Comparison of ENCODE assay signal across 1 cellular context in the genomic region with DNA sequence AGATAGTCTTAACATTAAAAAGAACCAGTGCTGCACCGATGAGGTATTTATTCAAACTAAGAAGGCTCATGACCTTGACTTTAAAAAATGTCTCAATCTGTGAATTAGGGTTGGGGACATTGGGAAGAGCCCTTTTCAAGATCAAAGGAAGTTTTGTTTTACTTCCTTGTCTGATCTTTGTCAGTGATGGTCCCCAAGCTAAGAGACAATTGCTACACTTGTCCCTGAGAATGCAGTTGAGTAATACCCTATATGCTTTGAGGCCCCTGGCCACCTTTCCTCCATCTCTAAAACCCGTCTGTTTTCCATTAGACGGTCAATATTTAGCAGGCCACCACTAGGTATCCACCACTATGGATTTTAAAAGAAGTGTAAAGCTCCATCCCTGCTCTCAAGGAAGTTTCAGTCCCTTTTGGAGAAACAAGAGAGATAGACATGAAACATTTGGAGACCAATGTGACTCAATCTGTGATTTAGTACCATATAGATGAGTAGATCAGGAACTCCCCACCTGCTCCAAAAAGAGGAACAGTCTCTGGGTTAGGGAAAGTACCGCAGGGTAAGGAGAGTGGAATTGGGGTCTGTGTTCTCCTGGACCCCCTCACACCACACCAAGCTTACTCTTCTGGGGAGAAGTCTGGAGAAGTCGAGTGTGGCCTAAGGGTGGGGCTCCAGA.
TF ChIP-seq lines count a peak whose summit lies in the region.

No MANE protein-coding gene starts in this region.

TF ChIP-seq in HepG2, 621 proteins besides CTCF, POLR2A, EP300 and RAD21 (continued from another document and continues in another):
- TF ChIP-seq ZNF598 (CRISPR knock-in tag; IDR thresholded peaks at IDR 0.05; ENCODE audit: borderline replicate concordance) (no peak), ZNF501 (CRISPR knock-in tag; IDR thresholded peaks at IDR 0.05) (no peak), ATAD3A (CRISPR knock-in tag; IDR thresholded peaks at IDR 0.05) (no peak), PAF1 (CRISPR knock-in tag; IDR thresholded peaks at IDR 0.05) (no peak), FOXC1 (CRISPR knock-in tag; IDR thresholded peaks at IDR 0.05; ENCODE audit: borderline replicate concordance) (no peak), KLF11 (CRISPR knock-in tag; IDR thresholded peaks at IDR 0.05) (no peak), THYN1 (CRISPR knock-in tag; IDR thresholded peaks at IDR 0.05; ENCODE audit: borderline replicate concordance, low read depth) (no peak), HOXA7 (CRISPR knock-in tag; IDR thresholded peaks at IDR 0.05) (no peak), NFIC (IDR thresholded peaks at IDR 0.05; ENCODE audit: low read length) (peak; percentile 87), RAD51 (IDR thresholded peaks at IDR 0.05; ENCODE audit: borderline replicate concordance) (no peak), HIVEP1 (CRISPR knock-in tag; IDR thresholded peaks at IDR 0.05) (no peak), MIER2 (CRISPR knock-in tag; IDR thresholded peaks at IDR 0.05) (0 out of 2 replicates have a peak, but pooled peaks have one; percentile 52), ZNF24 (IDR thresholded peaks at IDR 0.05) (no peak), ONECUT2 (CRISPR knock-in tag; IDR thresholded peaks at IDR 0.05) (peak; percentile 73; the same call in 1 of the 2 replicates), EZH2 (conservative IDR thresholded peaks at IDR 0.05; ENCODE audit: low read depth, low read length) (no peak), ZNF724P (CRISPR knock-in tag; IDR thresholded peaks at IDR 0.05; ENCODE audit: borderline replicate concordance) (no peak), ZNF331 (CRISPR knock-in tag; IDR thresholded peaks at IDR 0.05) (peak; percentile 83), ATF1 (CRISPR knock-in tag; IDR thresholded peaks at IDR 0.05) (no peak; the same call in 1 of the 2 replicates), SPEN (CRISPR knock-in tag; IDR thresholded peaks at IDR 0.05; ENCODE audit: low read depth) (no peak), FOXO1 (CRISPR knock-in tag; IDR thresholded peaks at IDR 0.05) (peak; percentile 87), ZNF615 (CRISPR knock-in tag; IDR thresholded peaks at IDR 0.05; ENCODE audit: borderline replicate concordance) (no peak), IRF2 (CRISPR knock-in tag; IDR thresholded peaks at IDR 0.05) (no peak), MAFK (conservative IDR thresholded peaks at IDR 0.05 in 1 of 2, IDR thresholded peaks at IDR 0.05 in 1 of 2; ENCODE audit: low read length in 2 of 2) (no peak), HNRNPL (IDR thresholded peaks at IDR 0.05; ENCODE audit: low read depth, low read length) (no peak), ZFY (CRISPR knock-in tag; IDR thresholded peaks at IDR 0.05) (peak; percentile 9; the same call in 1 of the 2 replicates)
- TF ChIP-seq, protein P1, sequence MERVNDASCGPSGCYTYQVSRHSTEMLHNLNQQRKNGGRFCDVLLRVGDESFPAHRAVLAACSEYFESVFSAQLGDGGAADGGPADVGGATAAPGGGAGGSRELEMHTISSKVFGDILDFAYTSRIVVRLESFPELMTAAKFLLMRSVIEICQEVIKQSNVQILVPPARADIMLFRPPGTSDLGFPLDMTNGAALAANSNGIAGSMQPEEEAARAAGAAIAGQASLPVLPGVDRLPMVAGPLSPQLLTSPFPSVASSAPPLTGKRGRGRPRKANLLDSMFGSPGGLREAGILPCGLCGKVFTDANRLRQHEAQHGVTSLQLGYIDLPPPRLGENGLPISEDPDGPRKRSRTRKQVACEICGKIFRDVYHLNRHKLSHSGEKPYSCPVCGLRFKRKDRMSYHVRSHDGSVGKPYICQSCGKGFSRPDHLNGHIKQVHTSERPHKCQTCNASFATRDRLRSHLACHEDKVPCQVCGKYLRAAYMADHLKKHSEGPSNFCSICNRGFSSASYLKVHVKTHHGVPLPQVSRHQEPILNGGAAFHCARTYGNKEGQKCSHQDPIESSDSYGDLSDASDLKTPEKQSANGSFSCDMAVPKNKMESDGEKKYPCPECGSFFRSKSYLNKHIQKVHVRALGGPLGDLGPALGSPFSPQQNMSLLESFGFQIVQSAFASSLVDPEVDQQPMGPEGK (CRISPR knock-in tag; IDR thresholded peaks at IDR 0.05): peak; percentile 97
- TF ChIP-seq, protein P2, sequence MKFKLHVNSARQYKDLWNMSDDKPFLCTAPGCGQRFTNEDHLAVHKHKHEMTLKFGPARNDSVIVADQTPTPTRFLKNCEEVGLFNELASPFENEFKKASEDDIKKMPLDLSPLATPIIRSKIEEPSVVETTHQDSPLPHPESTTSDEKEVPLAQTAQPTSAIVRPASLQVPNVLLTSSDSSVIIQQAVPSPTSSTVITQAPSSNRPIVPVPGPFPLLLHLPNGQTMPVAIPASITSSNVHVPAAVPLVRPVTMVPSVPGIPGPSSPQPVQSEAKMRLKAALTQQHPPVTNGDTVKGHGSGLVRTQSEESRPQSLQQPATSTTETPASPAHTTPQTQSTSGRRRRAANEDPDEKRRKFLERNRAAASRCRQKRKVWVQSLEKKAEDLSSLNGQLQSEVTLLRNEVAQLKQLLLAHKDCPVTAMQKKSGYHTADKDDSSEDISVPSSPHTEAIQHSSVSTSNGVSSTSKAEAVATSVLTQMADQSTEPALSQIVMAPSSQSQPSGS (CRISPR knock-in tag; IDR thresholded peaks at IDR 0.05): peak; percentile 69; the same call in 1 of the 2 replicates
- TF ChIP-seq, protein P3, sequence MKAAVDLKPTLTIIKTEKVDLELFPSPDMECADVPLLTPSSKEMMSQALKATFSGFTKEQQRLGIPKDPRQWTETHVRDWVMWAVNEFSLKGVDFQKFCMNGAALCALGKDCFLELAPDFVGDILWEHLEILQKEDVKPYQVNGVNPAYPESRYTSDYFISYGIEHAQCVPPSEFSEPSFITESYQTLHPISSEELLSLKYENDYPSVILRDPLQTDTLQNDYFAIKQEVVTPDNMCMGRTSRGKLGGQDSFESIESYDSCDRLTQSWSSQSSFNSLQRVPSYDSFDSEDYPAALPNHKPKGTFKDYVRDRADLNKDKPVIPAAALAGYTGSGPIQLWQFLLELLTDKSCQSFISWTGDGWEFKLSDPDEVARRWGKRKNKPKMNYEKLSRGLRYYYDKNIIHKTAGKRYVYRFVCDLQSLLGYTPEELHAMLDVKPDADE (CRISPR knock-in tag; IDR thresholded peaks at IDR 0.05): no peak
- TF ChIP-seq, protein P4, sequence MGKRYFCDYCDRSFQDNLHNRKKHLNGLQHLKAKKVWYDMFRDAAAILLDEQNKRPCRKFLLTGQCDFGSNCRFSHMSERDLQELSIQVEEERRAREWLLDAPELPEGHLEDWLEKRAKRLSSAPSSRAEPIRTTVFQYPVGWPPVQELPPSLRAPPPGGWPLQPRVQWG (CRISPR knock-in tag; IDR thresholded peaks at IDR 0.05; ENCODE audit: borderline replicate concordance, low read depth): no peak
- TF ChIP-seq, protein P5, sequence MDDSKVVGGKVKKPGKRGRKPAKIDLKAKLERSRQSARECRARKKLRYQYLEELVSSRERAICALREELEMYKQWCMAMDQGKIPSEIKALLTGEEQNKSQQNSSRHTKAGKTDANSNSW (CRISPR knock-in tag; IDR thresholded peaks at IDR 0.05; ENCODE audit: borderline replicate concordance): no peak
- TF ChIP-seq, protein P6, sequence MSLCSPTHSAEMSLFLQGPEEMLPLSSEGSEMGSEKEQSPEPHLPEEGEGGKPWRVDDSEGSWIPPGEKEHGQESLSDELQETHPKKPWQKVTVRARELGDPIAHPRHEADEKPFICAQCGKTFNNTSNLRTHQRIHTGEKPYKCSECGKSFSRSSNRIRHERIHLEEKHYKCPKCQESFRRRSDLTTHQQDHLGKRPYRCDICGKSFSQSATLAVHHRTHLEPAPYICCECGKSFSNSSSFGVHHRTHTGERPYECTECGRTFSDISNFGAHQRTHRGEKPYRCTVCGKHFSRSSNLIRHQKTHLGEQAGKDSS (CRISPR knock-in tag; IDR thresholded peaks at IDR 0.05; ENCODE audit: borderline replicate concordance, low read depth): no peak
- TF ChIP-seq, protein P7, sequence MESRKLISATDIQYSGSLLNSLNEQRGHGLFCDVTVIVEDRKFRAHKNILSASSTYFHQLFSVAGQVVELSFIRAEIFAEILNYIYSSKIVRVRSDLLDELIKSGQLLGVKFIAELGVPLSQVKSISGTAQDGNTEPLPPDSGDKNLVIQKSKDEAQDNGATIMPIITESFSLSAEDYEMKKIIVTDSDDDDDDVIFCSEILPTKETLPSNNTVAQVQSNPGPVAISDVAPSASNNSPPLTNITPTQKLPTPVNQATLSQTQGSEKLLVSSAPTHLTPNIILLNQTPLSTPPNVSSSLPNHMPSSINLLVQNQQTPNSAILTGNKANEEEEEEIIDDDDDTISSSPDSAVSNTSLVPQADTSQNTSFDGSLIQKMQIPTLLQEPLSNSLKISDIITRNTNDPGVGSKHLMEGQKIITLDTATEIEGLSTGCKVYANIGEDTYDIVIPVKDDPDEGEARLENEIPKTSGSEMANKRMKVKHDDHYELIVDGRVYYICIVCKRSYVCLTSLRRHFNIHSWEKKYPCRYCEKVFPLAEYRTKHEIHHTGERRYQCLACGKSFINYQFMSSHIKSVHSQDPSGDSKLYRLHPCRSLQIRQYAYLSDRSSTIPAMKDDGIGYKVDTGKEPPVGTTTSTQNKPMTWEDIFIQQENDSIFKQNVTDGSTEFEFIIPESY (CRISPR knock-in tag; IDR thresholded peaks at IDR 0.05): peak; percentile 43; the same call in 1 of the 2 replicates
- TF ChIP-seq, protein P8, sequence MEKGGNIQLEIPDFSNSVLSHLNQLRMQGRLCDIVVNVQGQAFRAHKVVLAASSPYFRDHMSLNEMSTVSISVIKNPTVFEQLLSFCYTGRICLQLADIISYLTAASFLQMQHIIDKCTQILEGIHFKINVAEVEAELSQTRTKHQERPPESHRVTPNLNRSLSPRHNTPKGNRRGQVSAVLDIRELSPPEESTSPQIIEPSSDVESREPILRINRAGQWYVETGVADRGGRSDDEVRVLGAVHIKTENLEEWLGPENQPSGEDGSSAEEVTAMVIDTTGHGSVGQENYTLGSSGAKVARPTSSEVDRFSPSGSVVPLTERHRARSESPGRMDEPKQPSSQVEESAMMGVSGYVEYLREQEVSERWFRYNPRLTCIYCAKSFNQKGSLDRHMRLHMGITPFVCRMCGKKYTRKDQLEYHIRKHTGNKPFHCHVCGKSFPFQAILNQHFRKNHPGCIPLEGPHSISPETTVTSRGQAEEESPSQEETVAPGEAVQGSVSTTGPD (CRISPR knock-in tag; IDR thresholded peaks at IDR 0.05): no peak
- TF ChIP-seq, protein P9, sequence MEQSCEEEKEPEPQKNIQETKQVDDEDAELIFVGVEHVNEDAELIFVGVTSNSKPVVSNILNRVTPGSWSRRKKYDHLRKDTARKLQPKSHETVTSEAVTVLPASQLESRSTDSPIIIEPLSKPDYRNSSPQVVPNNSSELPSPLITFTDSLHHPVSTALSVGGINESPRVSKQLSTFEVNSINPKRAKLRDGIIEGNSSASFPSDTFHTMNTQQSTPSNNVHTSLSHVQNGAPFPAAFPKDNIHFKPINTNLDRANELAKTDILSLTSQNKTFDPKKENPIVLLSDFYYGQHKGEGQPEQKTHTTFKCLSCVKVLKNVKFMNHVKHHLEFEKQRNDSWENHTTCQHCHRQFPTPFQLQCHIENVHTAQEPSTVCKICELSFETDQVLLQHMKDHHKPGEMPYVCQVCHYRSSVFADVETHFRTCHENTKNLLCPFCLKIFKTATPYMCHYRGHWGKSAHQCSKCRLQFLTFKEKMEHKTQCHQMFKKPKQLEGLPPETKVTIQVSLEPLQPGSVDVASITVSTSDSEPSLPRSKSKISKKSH (CRISPR knock-in tag; IDR thresholded peaks at IDR 0.05; ENCODE audit: borderline replicate concordance): no peak
- TF ChIP-seq, protein P10, sequence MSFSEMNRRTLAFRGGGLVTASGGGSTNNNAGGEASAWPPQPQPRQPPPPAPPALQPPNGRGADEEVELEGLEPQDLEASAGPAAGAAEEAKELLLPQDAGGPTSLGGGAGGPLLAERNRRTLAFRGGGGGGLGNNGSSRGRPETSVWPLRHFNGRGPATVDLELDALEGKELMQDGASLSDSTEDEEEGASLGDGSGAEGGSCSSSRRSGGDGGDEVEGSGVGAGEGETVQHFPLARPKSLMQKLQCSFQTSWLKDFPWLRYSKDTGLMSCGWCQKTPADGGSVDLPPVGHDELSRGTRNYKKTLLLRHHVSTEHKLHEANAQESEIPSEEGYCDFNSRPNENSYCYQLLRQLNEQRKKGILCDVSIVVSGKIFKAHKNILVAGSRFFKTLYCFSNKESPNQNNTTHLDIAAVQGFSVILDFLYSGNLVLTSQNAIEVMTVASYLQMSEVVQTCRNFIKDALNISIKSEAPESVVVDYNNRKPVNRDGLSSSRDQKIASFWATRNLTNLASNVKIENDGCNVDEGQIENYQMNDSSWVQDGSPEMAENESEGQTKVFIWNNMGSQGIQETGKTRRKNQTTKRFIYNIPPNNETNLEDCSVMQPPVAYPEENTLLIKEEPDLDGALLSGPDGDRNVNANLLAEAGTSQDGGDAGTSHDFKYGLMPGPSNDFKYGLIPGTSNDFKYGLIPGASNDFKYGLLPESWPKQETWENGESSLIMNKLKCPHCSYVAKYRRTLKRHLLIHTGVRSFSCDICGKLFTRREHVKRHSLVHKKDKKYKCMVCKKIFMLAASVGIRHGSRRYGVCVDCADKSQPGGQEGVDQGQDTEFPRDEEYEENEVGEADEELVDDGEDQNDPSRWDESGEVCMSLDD (CRISPR knock-in tag; IDR thresholded peaks at IDR 0.05; ENCODE audit: borderline replicate concordance): peak; percentile 73; the same call in 1 of the 2 replicates
- TF ChIP-seq, protein P11, sequence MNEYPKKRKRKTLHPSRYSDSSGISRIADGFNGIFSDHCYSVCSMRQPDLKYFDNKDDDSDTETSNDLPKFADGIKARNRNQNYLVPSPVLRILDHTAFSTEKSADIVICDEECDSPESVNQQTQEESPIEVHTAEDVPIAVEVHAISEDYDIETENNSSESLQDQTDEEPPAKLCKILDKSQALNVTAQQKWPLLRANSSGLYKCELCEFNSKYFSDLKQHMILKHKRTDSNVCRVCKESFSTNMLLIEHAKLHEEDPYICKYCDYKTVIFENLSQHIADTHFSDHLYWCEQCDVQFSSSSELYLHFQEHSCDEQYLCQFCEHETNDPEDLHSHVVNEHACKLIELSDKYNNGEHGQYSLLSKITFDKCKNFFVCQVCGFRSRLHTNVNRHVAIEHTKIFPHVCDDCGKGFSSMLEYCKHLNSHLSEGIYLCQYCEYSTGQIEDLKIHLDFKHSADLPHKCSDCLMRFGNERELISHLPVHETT (CRISPR knock-in tag; conservative IDR thresholded peaks at IDR 0.05): no peak
- TF ChIP-seq, protein P12, sequence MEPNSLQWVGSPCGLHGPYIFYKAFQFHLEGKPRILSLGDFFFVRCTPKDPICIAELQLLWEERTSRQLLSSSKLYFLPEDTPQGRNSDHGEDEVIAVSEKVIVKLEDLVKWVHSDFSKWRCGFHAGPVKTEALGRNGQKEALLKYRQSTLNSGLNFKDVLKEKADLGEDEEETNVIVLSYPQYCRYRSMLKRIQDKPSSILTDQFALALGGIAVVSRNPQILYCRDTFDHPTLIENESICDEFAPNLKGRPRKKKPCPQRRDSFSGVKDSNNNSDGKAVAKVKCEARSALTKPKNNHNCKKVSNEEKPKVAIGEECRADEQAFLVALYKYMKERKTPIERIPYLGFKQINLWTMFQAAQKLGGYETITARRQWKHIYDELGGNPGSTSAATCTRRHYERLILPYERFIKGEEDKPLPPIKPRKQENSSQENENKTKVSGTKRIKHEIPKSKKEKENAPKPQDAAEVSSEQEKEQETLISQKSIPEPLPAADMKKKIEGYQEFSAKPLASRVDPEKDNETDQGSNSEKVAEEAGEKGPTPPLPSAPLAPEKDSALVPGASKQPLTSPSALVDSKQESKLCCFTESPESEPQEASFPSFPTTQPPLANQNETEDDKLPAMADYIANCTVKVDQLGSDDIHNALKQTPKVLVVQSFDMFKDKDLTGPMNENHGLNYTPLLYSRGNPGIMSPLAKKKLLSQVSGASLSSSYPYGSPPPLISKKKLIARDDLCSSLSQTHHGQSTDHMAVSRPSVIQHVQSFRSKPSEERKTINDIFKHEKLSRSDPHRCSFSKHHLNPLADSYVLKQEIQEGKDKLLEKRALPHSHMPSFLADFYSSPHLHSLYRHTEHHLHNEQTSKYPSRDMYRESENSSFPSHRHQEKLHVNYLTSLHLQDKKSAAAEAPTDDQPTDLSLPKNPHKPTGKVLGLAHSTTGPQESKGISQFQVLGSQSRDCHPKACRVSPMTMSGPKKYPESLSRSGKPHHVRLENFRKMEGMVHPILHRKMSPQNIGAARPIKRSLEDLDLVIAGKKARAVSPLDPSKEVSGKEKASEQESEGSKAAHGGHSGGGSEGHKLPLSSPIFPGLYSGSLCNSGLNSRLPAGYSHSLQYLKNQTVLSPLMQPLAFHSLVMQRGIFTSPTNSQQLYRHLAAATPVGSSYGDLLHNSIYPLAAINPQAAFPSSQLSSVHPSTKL (CRISPR knock-in tag; IDR thresholded peaks at IDR 0.05): peak; percentile 97
